ENCODE assay signal across 24 cellular contexts in the genomic region with DNA sequence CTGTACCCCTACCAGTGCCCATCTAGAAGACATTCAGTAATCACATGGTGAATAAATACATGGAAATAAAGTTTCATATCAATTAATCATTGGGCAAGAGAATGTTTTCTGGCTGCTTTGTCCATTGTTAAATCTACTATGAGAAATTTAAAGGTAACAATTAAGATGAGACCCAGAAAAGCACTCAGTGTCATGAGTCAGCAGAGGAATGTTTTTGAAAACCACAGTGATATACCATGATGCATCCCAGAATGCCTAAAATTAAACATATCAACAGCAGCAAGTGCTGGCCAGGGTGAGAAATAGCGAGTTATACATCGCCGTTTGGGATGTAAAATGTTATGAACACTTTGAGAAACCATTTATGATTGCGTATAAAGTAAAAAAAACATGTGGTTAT.
"Had no signal": no experiment of that assay in that cellular context is flagged by ENCODE, and none has a peak within 500 bp of the region (broad histone marks: within the 10 kb centered on the region; RNA-seq: fewer than 3 reads in every experiment).

No MANE protein-coding gene starts in this region.

- H3K27ac ChIP-seq: colonic mucosa, epithelial cell of prostate, esophagus squamous epithelium, gastrocnemius medialis, heart right ventricle, left lung, lower lobe of right lung had no signal

- H3K4me3 ChIP-seq: colonic mucosa, esophagus squamous epithelium, gastrocnemius medialis, heart right ventricle, left lung, lower lobe of right lung, mucosa of descending colon had no signal

- H3K4me1 ChIP-seq: colonic mucosa, esophagus squamous epithelium, gastrocnemius medialis, heart right ventricle, left lung, lower lobe of right lung had no signal

- H3K36me3 ChIP-seq: colonic mucosa, esophagus squamous epithelium, gastrocnemius medialis, heart right ventricle, left lung, lower lobe of right lung had no signal

- DNase-seq: colonic mucosa; cortex of kidney; effector CD8-positive, alpha-beta T cell; effector memory CD8-positive, alpha-beta T cell; endodermal cell; erythroblast; esophagus squamous epithelium; foreskin fibroblast; foreskin melanocyte; gastrocnemius medialis; glutamatergic neuron; head of caudate nucleus; heart right ventricle; hippocampal formation; left cardiac atrium; left lung; left ventricle myocardium superior; lower lobe of right lung; mesenchymal stem cell; mucosa of descending colon had no signal

- H3K4me3 Mint-ChIP-seq: dendritic cell treated with granulocyte-macrophage colony-stimulating factor and Interleukin-4, amounts not matched to agents 40 ng/mL and 50 ng/mL, for 4 days; effector memory CD8-positive, alpha-beta T cell; endodermal cell; mesothelial cell of epicardium had no signal

- H3K27me3 ChIP-seq: colonic mucosa, esophagus squamous epithelium, gastrocnemius medialis, heart right ventricle, left lung had no signal

- H3K9me3 Mint-ChIP-seq: dendritic cell treated with granulocyte-macrophage colony-stimulating factor and Interleukin-4, amounts not matched to agents 40 ng/mL and 50 ng/mL, for 4 days; endodermal cell; mesothelial cell of epicardium had no signal

- H3K27ac Mint-ChIP-seq: dendritic cell treated with granulocyte-macrophage colony-stimulating factor and Interleukin-4, amounts not matched to agents 40 ng/mL and 50 ng/mL, for 4 days; effector memory CD8-positive, alpha-beta T cell; endodermal cell; mesothelial cell of epicardium had no signal

- H3K9me3 ChIP-seq: colonic mucosa, esophagus squamous epithelium, gastrocnemius medialis, heart right ventricle, left lung, lower lobe of right lung, mucosa of descending colon had no signal

- ATAC-seq: effector memory CD8-positive, alpha-beta T cell; esophagus mucosa; gastrocnemius medialis; heart right ventricle; left cardiac atrium; left lung; left ventricle myocardium superior; lower lobe of right lung; mucosa of descending colon had no signal

- H3K36me3 Mint-ChIP-seq: mesothelial cell of epicardium had no signal

- H3K4me1 Mint-ChIP-seq: endodermal cell, mesothelial cell of epicardium had no signal

- H3K27me3 Mint-ChIP-seq: dendritic cell treated with granulocyte-macrophage colony-stimulating factor and Interleukin-4, amounts not matched to agents 40 ng/mL and 50 ng/mL, for 4 days; effector memory CD8-positive, alpha-beta T cell had no signal
